35 cellular contexts compared by ENCODE assay signal in genomic region chr5:3929799-3930198, GRCh38.
"Had no signal": no experiment of that assay in that cellular context is flagged by ENCODE, and none has a peak within 500 bp of the region (broad histone marks: within the 10 kb centered on the region; RNA-seq: fewer than 3 reads in every experiment).

No MANE protein-coding gene starts in this region.

- H3K4me2 ChIP-seq: KMS-11 had no signal

- H3K27ac ChIP-seq: KMS-11 had no signal

- DNase-seq: Karpas-422, Kasumi-1, MG63, MM.1S, MV-4-11, NCI-H1048, NCI-H1092, NCI-H1092 treated with DMSO at 0.1 percent for 48 hours, NCI-H1105, NCI-H1105 treated with DMSO at 0.1 percent for 48 hours, NCI-H1417, NCI-H1417 treated with DMSO at 0.1 percent for 48 hours, NCI-H1436, NCI-H1436 treated with DMSO at 0.1 percent for 48 hours, NCI-H146, NCI-H1694, NCI-H1694 treated with DMSO at 0.1 percent for 48 hours, NCI-H187, NCI-H187 treated with DMSO at 0.1 percent for 48 hours, NCI-H1930, NCI-H2029, NCI-H2029 treated with DMSO at 0.1 percent for 48 hours, NCI-H2081, NCI-H2081 treated with DMSO at 0.1 percent for 48 hours, NCI-H2107, NCI-H2171, NCI-H2171 treated with DMSO at 0.1 percent for 48 hours, NCI-H2227 treated with DMSO at 0.1 percent for 48 hours, NCI-H226, NCI-H345, NCI-H446, NCI-H446 treated with DMSO at 0.1 percent for 48 hours, NCI-H510A, NCI-H510A treated with DMSO at 0.1 percent for 48 hours had no signal

- H3K4me3 ChIP-seq: MG63 had no signal

- H3K27me3 ChIP-seq: MG63 had no signal

- H3K9ac ChIP-seq: KMS-11 had no signal

- H3K9me3 ChIP-seq: MG63 had no signal

- H3K36me3 ChIP-seq: MG63 had no signal
